8 cellular contexts compared by ENCODE assay signal in genomic region chr6:8435093-8435844, GRCh38. TPM values are rescaled to one million over a fixed set of nuclear protein-coding genes. Genes with fewer than 3 reads are reported as not detected.
DNase-seq lines count a peak whose midpoint lies in the region; ATAC-seq and TF ChIP-seq lines count a peak whose summit lies in the region.

SLC35B3 (minus strand) TSS chr6:8435545.

- ATAC-seq in GM18502 (IDR thresholded peaks at IDR 0.05; ENCODE audit: poor library complexity, unreplicated experiment) (peak; percentile 95), HG02943 (IDR thresholded peaks at IDR 0.05; ENCODE audit: low read depth, unreplicated experiment) (peak; percentile 96), T-helper 17 cell (peak; percentile 91), left ventricle myocardium superior (peak; percentile 100)

- WGBS in prostate gland, result under 1% methylated on average over 59 of the region's 62 CpGs

- H3K36me3 Mint-ChIP-seq in T-helper 17 cell (ENCODE audit: low read depth), result peaks cover 3% of the 10 kb centered on the region

- peak within 1 kb of the TSS; percentile 94 for H3K27ac Mint-ChIP-seq in T-helper 17 cell

- intact Hi-C loops in left ventricle myocardium superior (cut with micrococcal nuclease) (no loop called here), prostate gland (cut with DNase I) (loop anchor here (10.0 kb wide), 1 partner anchor 1040 kb away; no protein-coding TSS in a partner anchor)

- H3K4me1 ChIP-seq in prostate gland (replicated peaks), result no peaks in the 10 kb centered on the region

- TF ChIP-seq CTCF in prostate gland (IDR thresholded peaks at IDR 0.05), result peak in 1 of 4 experiments; percentile 4

- H3K4me1 Mint-ChIP-seq in T-helper 17 cell, result peaks cover 34% of the 10 kb centered on the region

- H3K27ac ChIP-seq in angular gyrus (ENCODE audit: low read depth, low read length), result peak within 1 kb of the TSS; percentile 56
- H3K27ac ChIP-seq in prostate gland, result peak within 1 kb of the TSS; percentile 81 to 86

- H3K4me3 Mint-ChIP-seq in T-helper 17 cell, result peak within 1 kb of the TSS; percentile 96

- H3K27me3 Mint-ChIP-seq in T-helper 17 cell, result no peaks in the 10 kb centered on the region

- H3K4me3 ChIP-seq in prostate gland, result peak within 1 kb of the TSS; percentile 60 to 71

- no peaks in the 10 kb centered on the region for H3K36me3 ChIP-seq in prostate gland

- peak; percentile 92 for TF ChIP-seq POLR2A in prostate gland (IDR thresholded peaks at IDR 0.05)

- H3K27me3 ChIP-seq in prostate gland (replicated peaks; ENCODE audit: insufficient read depth), result no peaks in the 10 kb centered on the region

- peak; percentile 89 to 93 for DNase-seq in NCI-H187 (lab: John Stamatoyannopoulos, UW)
- DNase-seq in T-helper 17 cell, result peak; percentile 96 to 99 (median 99)
- peak; percentile 99 for DNase-seq in left ventricle myocardium superior
- peak; percentile 92 for DNase-seq in prostate gland (ENCODE audit: low spot score)
- peak; percentile 94 for DNase-seq in ureter (ENCODE audit: low spot score)

- H3K9me3 ChIP-seq in T-helper 17 cell (ENCODE audit: control insufficient read depth, low read length, poor library complexity, severe bottlenecking), result no peaks in the 10 kb centered on the region
- no peaks in the 10 kb centered on the region for H3K9me3 ChIP-seq in prostate gland

RNA-seq across cellular contexts. Expression of gene SLC35B3, which starts in this region (rescaled TPM):
- 1 to 10 TPM; 4.5 to 6.4 TPM for total RNA-seq in T-helper 17 cell
- 8.2 TPM for total RNA-seq in left ventricle myocardium superior
- 10 to 100 TPM; 12.3 to 16.9 TPM for total RNA-seq in prostate gland
- 20.8 TPM for total RNA-seq in ureter

Comparison
In these comparisons a context has a peak if more than half of its experiments do, and no peak if none do; other contexts are left out.
1. Peak in every context shown above with its lines: DNase-seq, ATAC-seq, H3K4me3 ChIP-seq and H3K27ac ChIP-seq.